ENCODE assay signal across 18 cellular contexts in genomic region chr21:42373908-42374455, GRCh38. TPM values are rescaled to one million over a fixed set of nuclear protein-coding genes. Genes with fewer than 3 reads are reported as not detected.
"Had no signal": no experiment of that assay in that cellular context is flagged by ENCODE, and none has a peak within 500 bp of the region (broad histone marks: within the 10 kb centered on the region; RNA-seq: fewer than 3 reads in every experiment).

No MANE protein-coding gene starts in this region.

- H3K27ac Mint-ChIP-seq: dendritic cell treated with granulocyte-macrophage colony-stimulating factor and Interleukin-4, amounts not matched to agents 40 ng/mL and 50 ng/mL, for 4 days; effector memory CD8-positive, alpha-beta T cell; memory B cell had no signal

- H3K4me1 ChIP-seq: gastroesophageal sphincter, left ventricle myocardium inferior, pancreas, tibial nerve had no signal

- H3K27ac ChIP-seq: gastroesophageal sphincter, left ventricle myocardium inferior, pancreas, tibial nerve had no signal

- ATAC-seq: effector memory CD8-positive, alpha-beta T cell; gastroesophageal sphincter; pancreas; SK-N-SH treated with all-trans-retinoic acid at 6 μM for 48 hours had no signal

- H3K9me3 Mint-ChIP-seq: brain; central memory CD8-positive, alpha-beta T cell; dendritic cell treated with granulocyte-macrophage colony-stimulating factor and Interleukin-4, amounts not matched to agents 40 ng/mL and 50 ng/mL, for 4 days; effector memory CD8-positive, alpha-beta T cell; memory B cell; neural crest cell had no signal

- H3K4me1 Mint-ChIP-seq: neural crest cell had no signal

- H3K27me3 ChIP-seq: pancreas had no signal

- H3K9me3 ChIP-seq: gastroesophageal sphincter, left ventricle myocardium inferior, pancreas, tibial nerve had no signal

- H3K27me3 Mint-ChIP-seq: brain; effector memory CD8-positive, alpha-beta T cell had no signal

- DNase-seq: activated naive CD4-positive, alpha-beta T cell; effector memory CD8-positive, alpha-beta T cell; left ventricle myocardium inferior; Right ventricle myocardium superior; stimulated activated CD4-positive, alpha-beta T cell treated with anti-CD3 and anti-CD28 coated beads, Interleukin-4, amount 100 ng/mL, for 4 hours had no signal

- H3K4me3 Mint-ChIP-seq: brain; central memory CD8-positive, alpha-beta T cell; dendritic cell treated with granulocyte-macrophage colony-stimulating factor and Interleukin-4, amounts not matched to agents 40 ng/mL and 50 ng/mL, for 4 days; effector memory CD8-positive, alpha-beta T cell; memory B cell; neural crest cell had no signal

- H3K4me3 ChIP-seq: gastroesophageal sphincter, left ventricle myocardium inferior, pancreas, tibial nerve had no signal

- H3K36me3 ChIP-seq: gastroesophageal sphincter, left ventricle myocardium inferior, pancreas, tibial nerve had no signal

- H3K36me3 Mint-ChIP-seq: brain, memory B cell had no signal

RNA-seq across cellular contexts. Expression of gene TFF1, which starts 7.6 kb away (rescaled TPM):
- total RNA-seq: epithelial cell of proximal tubule; gastroesophageal sphincter; left ventricle myocardium inferior; neural crest cell; renal cortical epithelial cell; Right ventricle myocardium superior; T-helper 2 cell treated with Interferon-gamma antibody and Interleukin-4, amounts not matched to agents 100 ng/mL and 5 ng/mL, for 36 hours; tibial nerve had no signal
- polyA plus RNA-seq: keratinocyte had no signal

RNA-seq across cellular contexts. Expression of gene TMPRSS3, which starts 21.9 kb away (rescaled TPM):
- total RNA-seq: left ventricle myocardium inferior, neural crest cell, Right ventricle myocardium superior, tibial nerve had no signal
- polyA plus RNA-seq: keratinocyte had no signal

RNA-seq across cellular contexts. Expression of gene TFF2, which starts 23.2 kb away (rescaled TPM):
- total RNA-seq: epithelial cell of proximal tubule; gastroesophageal sphincter; left ventricle myocardium inferior; neural crest cell; renal cortical epithelial cell; Right ventricle myocardium superior; T-helper 2 cell treated with Interferon-gamma antibody and Interleukin-4, amounts not matched to agents 100 ng/mL and 5 ng/mL, for 36 hours; tibial nerve had no signal
- polyA plus RNA-seq: keratinocyte had no signal

RNA-seq across cellular contexts. Expression of gene UBASH3A, which starts 29.7 kb away (rescaled TPM):
- total RNA-seq: epithelial cell of proximal tubule, left ventricle myocardium inferior, neural crest cell, renal cortical epithelial cell, Right ventricle myocardium superior had no signal
- polyA plus RNA-seq: keratinocyte had no signal

RNA-seq across cellular contexts. Expression of gene TFF3, which starts 58.8 kb away (rescaled TPM):
- total RNA-seq: neural crest cell; T-helper 2 cell treated with Interferon-gamma antibody and Interleukin-4, amounts not matched to agents 100 ng/mL and 5 ng/mL, for 36 hours had no signal
- polyA plus RNA-seq: keratinocyte had no signal
